Comparison of ENCODE assay signal across 17 cellular contexts in genomic region chr15:68812069-68812468, GRCh38. TPM values are rescaled to one million over a fixed set of nuclear protein-coding genes. Genes with fewer than 3 reads are reported as not detected.
DNase-seq lines count a peak whose midpoint lies in the region; ATAC-seq and TF ChIP-seq lines count a peak whose summit lies in the region.
"Had no signal": no experiment of that assay in that cellular context is flagged by ENCODE, and none has a peak within 500 bp of the region (broad histone marks: within the 10 kb centered on the region; RNA-seq: fewer than 3 reads in every experiment).

No MANE protein-coding gene starts in this region.

- H3K36me3 ChIP-seq in mammary epithelial cell (ENCODE audit: insufficient read depth, low read length) = no peaks in the 10 kb centered on the region
- H3K36me3 ChIP-seq in lower lobe of right lung = peaks cover 4% of the 10 kb centered on the region
- H3K36me3 ChIP-seq in suprapubic skin = no peaks in the 10 kb centered on the region
- H3K36me3 ChIP-seq: right lobe of liver had no signal

- no peaks in the 10 kb centered on the region for H3K27me3 ChIP-seq in mammary epithelial cell (ENCODE audit: insufficient read depth, low read length)
- no peaks in the 10 kb centered on the region for H3K27me3 ChIP-seq in lower lobe of right lung (ENCODE audit: low read depth)
- no peaks in the 10 kb centered on the region for H3K27me3 ChIP-seq in suprapubic skin
- H3K27me3 ChIP-seq: Peyer's patch, right lobe of liver, tibial artery had no signal

- BruUV-seq in MCF 10A (replicated peaks; lab: Mats Ljungman, UMichigan) = no TSS peak
- BruUV-seq in mammary epithelial cell (replicated peaks; lab: Mats Ljungman, UMichigan) = no TSS peak

- H4K20me1 ChIP-seq in mammary epithelial cell (ENCODE audit: insufficient read depth, low read length) = no peaks in the 10 kb centered on the region

- POLR2A ChIA-PET in MCF 10A (lab: Yijun Ruan, JAX) = interaction anchor here (1.9 kb wide), 1 partner anchor 14 kb away, joined by 4 read pairs; no protein-coding TSS in a partner anchor

- no peaks in the 10 kb centered on the region for H3K9me3 ChIP-seq in mammary epithelial cell (replicated peaks; ENCODE audit: insufficient read depth, low read length)
- no peaks in the 10 kb centered on the region for H3K9me3 ChIP-seq in lower lobe of right lung
- H3K9me3 ChIP-seq in suprapubic skin = no peaks in the 10 kb centered on the region
- H3K9me3 ChIP-seq: Peyer's patch, right lobe of liver, tibial artery had no signal

- CTCF ChIA-PET in MCF 10A (lab: Yijun Ruan, JAX) = no interaction called here
- CTCF ChIA-PET in mammary epithelial cell (lab: Charles Lee; ENCODE audit: low non-redundant PET) = no interaction called here

- peak overlapping the region; percentile 94 for H3K27ac Mint-ChIP-seq in MCF 10A (ENCODE audit: low read depth, unreplicated experiment)
- H3K27ac Mint-ChIP-seq: activated naive CD4-positive, alpha-beta T cell treated with anti-CD3 and anti-CD28 coated beads for 36 hours had no signal

- no peak overlapping the region for H3K27ac ChIP-seq in mammary epithelial cell (ENCODE audit: insufficient read depth, low read depth, low read length)
- peak overlapping the region; percentile 51 for H3K27ac ChIP-seq in lower lobe of right lung
- peak overlapping the region; percentile 75 for H3K27ac ChIP-seq in suprapubic skin
- H3K27ac ChIP-seq: right lobe of liver, tibial artery had no signal

- H3K36me3 Mint-ChIP-seq in MCF 10A (ENCODE audit: insufficient read depth, unreplicated experiment) = peaks cover 11% of the 10 kb centered on the region
- H3K36me3 Mint-ChIP-seq: IgD-negative memory B cell had no signal

- intact Hi-C loops in MCF 10A (cut with micrococcal nuclease) (no loop called here), mammary epithelial cell (cut with micrococcal nuclease) (no loop called here), lower lobe of right lung (cut with DNase I) (no loop called here)

- TF ChIP-seq POLR2A in suprapubic skin (IDR thresholded peaks at IDR 0.05) = no peak

- peaks cover 99% of the 10 kb centered on the region for H3K79me2 ChIP-seq in mammary epithelial cell (ENCODE audit: insufficient read depth, low read length)

- no peak for TF ChIP-seq EP300 in suprapubic skin (IDR thresholded peaks at IDR 0.05)

- no peak overlapping the region for H3K9ac ChIP-seq in mammary epithelial cell (ENCODE audit: insufficient read depth, low read length)

- dilution Hi-C loops in mammary epithelial cell (cut with HindIII; ENCODE audit: low sequenced_read_pairs) = no loop called here

- in situ Hi-C loops in mammary epithelial cell (cut with MboI; ENCODE audit: low sequenced_read_pairs in 2 of 2) = no loop called here
- in situ Hi-C loops in KBM-7 (cut with MboI; ENCODE audit: low pct_unique_long_range_greater_than_20kb, low sequenced_read_pairs) = no loop called here

- no peak overlapping the region for H3K4me2 ChIP-seq in mammary epithelial cell (ENCODE audit: insufficient read depth, low read depth, low read length)

- 92% methylated on average over 7 of the region's 8 CpGs for WGBS in mammary epithelial cell (ENCODE audit: low coverage, missing lambda C conversion rate)
- 81% methylated on average over 8 of the region's 8 CpGs for WGBS in suprapubic skin

- H3K9me3 Mint-ChIP-seq in MCF 10A (ENCODE audit: unreplicated experiment) = no peaks in the 10 kb centered on the region
- H3K9me3 Mint-ChIP-seq: activated naive CD4-positive, alpha-beta T cell treated with anti-CD3 and anti-CD28 coated beads for 36 hours; IgD-negative memory B cell had no signal

- H3K4me1 Mint-ChIP-seq in MCF 10A (ENCODE audit: insufficient read depth, unreplicated experiment) = peaks cover 61% of the 10 kb centered on the region

- DNase-seq in MCF 10A (ENCODE audit: unreplicated experiment) (no peak), mammary epithelial cell (no peak), KBM-7 (peak; percentile 52), lower lobe of right lung (no peak), suprapubic skin (ENCODE audit: low spot score in 2 of 2) (no peak), DMS 273 treated with DMSO at 0.1 percent for 48 hours (lab: John Stamatoyannopoulos, UW) (no peak), NCI-H446 treated with DMSO at 0.1 percent for 48 hours (lab: John Stamatoyannopoulos, UW) (no peak)
- DNase-seq: activated naive CD4-positive, alpha-beta T cell treated with anti-CD3 and anti-CD28 coated beads for 36 hours; effector memory CD4-positive, alpha-beta T cell; NCI-H1092; NCI-H2171 treated with DMSO at 0.1 percent for 48 hours; tibial artery had no signal

- TF ChIP-seq CTCF in MCF 10A (IDR thresholded peaks at IDR 0.05; ENCODE audit: unreplicated experiment) (no peak), mammary epithelial cell (conservative IDR thresholded peaks at IDR 0.05 in 1 of 2, IDR thresholded peaks at IDR 0.05 in 1 of 2; ENCODE audit: extremely low read depth in 1 of 2, insufficient read depth in 1 of 2, low read depth in 1 of 2, low read length in 2 of 2) (no peak), lower lobe of right lung (IDR thresholded peaks at IDR 0.05) (no peak), suprapubic skin (IDR thresholded peaks at IDR 0.05) (no peak)

- peak overlapping the region; percentile 58 for H3K4me3 Mint-ChIP-seq in MCF 10A (ENCODE audit: unreplicated experiment)
- H3K4me3 Mint-ChIP-seq: activated naive CD4-positive, alpha-beta T cell treated with anti-CD3 and anti-CD28 coated beads for 36 hours had no signal

- H3K4me3 ChIP-seq in mammary epithelial cell (replicated peaks in 1 of 3; ENCODE audit: insufficient read depth in 1 of 3, low read depth in 2 of 3, low read length in 3 of 3) = no peak overlapping the region
- H3K4me3 ChIP-seq in lower lobe of right lung = no peak overlapping the region
- H3K4me3 ChIP-seq in suprapubic skin = no peak overlapping the region
- H3K4me3 ChIP-seq: Peyer's patch, right lobe of liver, tibial artery had no signal

- ATAC-seq in lower lobe of right lung (peak in 1 of 2 donors; percentile 10), GM21576 (IDR thresholded peaks at IDR 0.05; ENCODE audit: unreplicated experiment) (no peak)
- ATAC-seq: HCT116, right lobe of liver had no signal

- H2AFZ ChIP-seq in mammary epithelial cell (ENCODE audit: low read depth, low read length) = no peak overlapping the region

- H3K4me1 ChIP-seq in mammary epithelial cell (ENCODE audit: insufficient read depth, low read length) (peaks cover 30% of the 10 kb centered on the region), lower lobe of right lung (peaks cover 77% of the 10 kb centered on the region), suprapubic skin (peaks cover 55% of the 10 kb centered on the region)

- H3K27me3 Mint-ChIP-seq in MCF 10A (ENCODE audit: insufficient read depth, unreplicated experiment) = no peaks in the 10 kb centered on the region
- H3K27me3 Mint-ChIP-seq: IgD-negative memory B cell had no signal

RNA-seq across cellular contexts. Expression of gene ANP32A, which starts 8.6 kb away (rescaled TPM):
- 150 and 159 TPM in 2 replicates for total RNA-seq in MCF 10A (2022)
- total RNA-seq in mammary epithelial cell = 100 to 1,000 TPM in 1 of 2 donors, 10 to 100 TPM in 1; 42.5 to 109 TPM
- 52.0 TPM for polyA plus RNA-seq in mammary epithelial cell
- polyA minus RNA-seq in mammary epithelial cell = 37.7 TPM
- total RNA-seq in lower lobe of right lung = 129 TPM
- 100 to 1,000 TPM in 1 of 4 donors, 10 to 100 TPM in 3; 25.5 to 101 (median 31.3) TPM for total RNA-seq in suprapubic skin
